Comparison of ENCODE assay signal across 1 cellular context in genomic region chr10:43137971-43138756, GRCh38.
TF ChIP-seq lines count a peak whose summit lies in the region.

Gene CSGALNACT2, plus strand, starts transcription at chr10:43138445. Its CDS starts 16,705 bp downstream, at chr10:43155150.

TF ChIP-seq in SK-N-SH, 30 proteins besides CTCF, POLR2A, EP300 and RAD21 (continued from another document):
- TF ChIP-seq REST (IDR thresholded peaks at IDR 0.05; ENCODE audit: low read depth, low read length) (0 out of 2 replicates have a peak, but pooled peaks have one; percentile 13), SMC3 (IDR thresholded peaks at IDR 0.05; ENCODE audit: low read depth, low read length) (0 out of 2 replicates have a peak, but pooled peaks have one; percentile 8), TCF12 (IDR thresholded peaks at IDR 0.05) (no peak), FOXM1 (IDR thresholded peaks at IDR 0.05; ENCODE audit: low read depth) (no peak), GATA2 (CRISPR knock-in tag; IDR thresholded peaks at IDR 0.05) (no peak), USF2 (IDR thresholded peaks at IDR 0.05; ENCODE audit: borderline replicate concordance, low read depth, low read length) (no peak), FOSL2 (IDR thresholded peaks at IDR 0.05; ENCODE audit: borderline replicate concordance, low read depth) (no peak), MXI1 (IDR thresholded peaks at IDR 0.05; ENCODE audit: low read depth, low read length) (peak; percentile 71), RCOR1 (IDR thresholded peaks at IDR 0.05; ENCODE audit: low read length) (no peak), POLR2AphosphoS5 (IDR thresholded peaks at IDR 0.05; ENCODE audit: low read depth, low read length) (peak; percentile 87), USF1 (IDR thresholded peaks at IDR 0.05; ENCODE audit: borderline replicate concordance, low read depth) (no peak), ELF1 (IDR thresholded peaks at IDR 0.05) (peak; percentile 37; the same call in 1 of the 2 replicates), PBX3 (IDR thresholded peaks at IDR 0.05) (no peak; the same call in 1 of the 2 replicates), TEAD4 (IDR thresholded peaks at IDR 0.05; ENCODE audit: borderline replicate concordance, insufficient read depth) (no peak), RXRA (IDR thresholded peaks at IDR 0.05; ENCODE audit: borderline replicate concordance, low read depth) (no peak), NFIC (IDR thresholded peaks at IDR 0.05; ENCODE audit: borderline replicate concordance) (no peak), EZH2phosphoT487 (IDR thresholded peaks at IDR 0.05; ENCODE audit: borderline replicate concordance, low read depth) (no peak), RFX5 (IDR thresholded peaks at IDR 0.05; ENCODE audit: low read length) (no peak), NRF1 (IDR thresholded peaks at IDR 0.05; ENCODE audit: low read depth, low read length) (no peak)
